1 cellular context compared by ENCODE assay signal in the genomic region with DNA sequence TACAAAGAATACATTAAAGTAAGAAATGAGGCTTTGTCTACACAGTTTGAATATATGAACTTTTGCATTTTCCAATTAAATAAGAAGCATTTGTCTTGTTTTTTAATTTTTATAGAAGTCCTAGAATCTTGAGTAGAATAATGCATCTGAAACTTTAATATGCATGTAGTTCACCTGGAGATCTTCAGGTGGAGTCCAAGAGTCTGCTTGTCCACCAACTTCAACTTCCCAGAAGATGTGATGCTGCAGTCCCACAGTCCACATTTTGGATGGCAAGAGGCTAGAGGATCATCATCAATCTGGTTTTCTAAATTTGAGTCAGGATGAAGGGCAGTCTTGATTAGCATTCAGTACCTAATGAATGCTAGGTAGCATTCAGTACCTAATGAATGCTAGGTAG.
TF ChIP-seq lines count a peak whose summit lies in the region.

No MANE protein-coding gene starts in this region.

TF ChIP-seq in HCT116, 20 proteins besides CTCF, POLR2A, EP300 and RAD21 (continued from another document):
- TF ChIP-seq SRF (IDR thresholded peaks at IDR 0.05; ENCODE audit: low read depth), result no peak
- TF ChIP-seq SP1 (IDR thresholded peaks at IDR 0.05; ENCODE audit: low read depth), result no peak
- TF ChIP-seq JUND (IDR thresholded peaks at IDR 0.05), result no peak
- no peak for TF ChIP-seq CBX3 (IDR thresholded peaks at IDR 0.05; ENCODE audit: low read depth)
- TF ChIP-seq ZFX (IDR thresholded peaks at IDR 0.05), result no peak
- TF ChIP-seq, protein P1, sequence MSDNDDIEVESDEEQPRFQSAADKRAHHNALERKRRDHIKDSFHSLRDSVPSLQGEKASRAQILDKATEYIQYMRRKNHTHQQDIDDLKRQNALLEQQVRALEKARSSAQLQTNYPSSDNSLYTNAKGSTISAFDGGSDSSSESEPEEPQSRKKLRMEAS (IDR thresholded peaks at IDR 0.05), result no peak
- TF ChIP-seq SIN3A (IDR thresholded peaks at IDR 0.05; ENCODE audit: low read depth), result no peak
